In genomic region chr9:89757776-89758528, GRCh38 we compare ENCODE assay signal across 27 cellular contexts.
"Had no signal": no experiment of that assay in that cellular context is flagged by ENCODE, and none has a peak within 500 bp of the region (broad histone marks: within the 10 kb centered on the region; RNA-seq: fewer than 3 reads in every experiment).

No MANE protein-coding gene starts in this region.

- H3K27me3 ChIP-seq: ascending aorta, body of pancreas had no signal

- FAIRE-seq: K562, RCC 7860, TTC549 had no signal

- H3K36me3 ChIP-seq: ascending aorta had no signal

- H3K4me1 ChIP-seq: ascending aorta had no signal

- H3K4me3 ChIP-seq: ascending aorta, body of pancreas, K562 had no signal

- DNase-seq: activated B cell treated with CpG ODN at 0.5 μM for 24 hours; activated CD4-positive, alpha-beta T cell treated with anti-CD3 and anti-CD28 coated beads for 1 hour; activated CD4-positive, alpha-beta T cell treated with anti-CD3 and anti-CD28 coated beads, Interleukin-2, amount 10 ng/mL, durations not matched to agents 24 days and 14 days; activated CD4-positive, alpha-beta T cell treated with anti-CD3 and anti-CD28 coated beads, Interleukin-2, amount 50 U/mL, for 48 hours; activated CD8-positive, alpha-beta memory T cell treated with anti-CD3 and anti-CD28 coated beads, Interleukin-2, amount 10 ng/mL, durations not matched to agents 7 days and 5 days; activated effector memory CD4-positive, alpha-beta T cell treated with Interleukin-2 at 50 U/mL for 16 hours; activated naive CD4-positive, alpha-beta T cell treated with Interleukin-2 at 50 U/mL for 16 hours; activated naive CD8-positive, alpha-beta T cell treated with anti-CD3 and anti-CD28 coated beads, Interleukin-2, amount 50 U/mL, for 24 hours; activated T-cell treated with anti-CD3 and anti-CD28 coated beads, Interleukin-2, amount 50 U/mL, for 24 hours; amniotic stem cell; Kasumi-1; NCI-H1105 treated with DMSO at 0.1 percent for 48 hours; NCI-H1436 treated with DMSO at 0.1 percent for 48 hours; NCI-H187; NCI-H2081 treated with DMSO at 0.1 percent for 48 hours; NCI-H446; NCI-H524; PC-3; SIG-M5; T-helper 2 cell; T1000 had no signal

- ATAC-seq: activated CD8-positive, alpha-beta memory T cell treated with anti-CD3 and anti-CD28 coated beads, Interleukin-2, amount 10 ng/mL, durations not matched to agents 7 days and 5 days; activated naive CD4-positive, alpha-beta T cell treated with anti-CD3 and anti-CD28 coated beads, Interleukin-2, amount 50 U/mL, for 72 hours; activated naive CD8-positive, alpha-beta T cell treated with anti-CD3 and anti-CD28 coated beads, Interleukin-2, amount 50 U/mL, for 24 hours; K562; PC-3 had no signal

- H3K9me3 ChIP-seq: ascending aorta, body of pancreas had no signal

- H3K27ac ChIP-seq: ascending aorta had no signal
